ENCODE assay signal across 7 cellular contexts in genomic region chr17:1486802-1487695, GRCh38. TPM values are rescaled to one million over a fixed set of nuclear protein-coding genes. Genes with fewer than 3 reads are reported as not detected.
A peak's percentile ranks its signal among the peaks of the same experiment; 100 is the strongest.
DNase-seq lines count a peak whose midpoint lies in the region; ATAC-seq and TF ChIP-seq lines count a peak whose summit lies in the region.

No MANE protein-coding gene starts in this region.

- H3K4me3 ChIP-seq in GM23338 (peak overlapping the region; percentile 65), iPS-20b (ENCODE audit: low read length) (peak overlapping the region; percentile 55; the same call in 1 of the 2 replicates)

- H3K36me3 Mint-ChIP-seq in GM23338 (ENCODE audit: low read depth) = peaks cover 13% of the 10 kb centered on the region; the same call in 2 of the 3 replicates

- H3K9me2 ChIP-seq in GM23338 (ENCODE audit: insufficient read depth) = no peaks in the 10 kb centered on the region

- no peaks in the 10 kb centered on the region for H3K36me3 ChIP-seq in GM23338 (ENCODE audit: insufficient read depth)
- peaks cover 10% of the 10 kb centered on the region; the same call in 1 of the 2 replicates for H3K36me3 ChIP-seq in iPS-20b (ENCODE audit: insufficient read depth, low read depth, low read length)

- TF ChIP-seq CTCF in GM23338 (conservative IDR thresholded peaks at IDR 0.05; ENCODE audit: low read depth in 2 of 2) = no peak

- H3K27me3 ChIP-seq in GM23338 (ENCODE audit: insufficient read depth) = peaks cover 42% of the 10 kb centered on the region
- H3K27me3 ChIP-seq in iPS-20b (ENCODE audit: insufficient read depth, low read length) = peaks cover 23% of the 10 kb centered on the region

- peaks cover 51% of the 10 kb centered on the region for H3K27me3 Mint-ChIP-seq in GM23338 (ENCODE audit: insufficient read depth, low read depth, poor library complexity)

- H3K4me3 Mint-ChIP-seq in GM23338 = peak overlapping the region; percentile 78

- H3K4me1 ChIP-seq in GM23338 (ENCODE audit: insufficient read depth) = peaks cover 19% of the 10 kb centered on the region
- H3K4me1 ChIP-seq in iPS-20b (ENCODE audit: insufficient read depth, low read length) = peaks cover 8% of the 10 kb centered on the region; the same call in 1 of the 2 replicates

- H3K4me1 Mint-ChIP-seq in GM23338 = peaks cover 35% of the 10 kb centered on the region

- no peaks in the 10 kb centered on the region; the same call in 2 of the 3 replicates for H3K9me3 Mint-ChIP-seq in GM23338

- H3K79me2 ChIP-seq in GM23338 (replicated peaks; ENCODE audit: insufficient read depth) = peaks cover 8% of the 10 kb centered on the region; the same call in 1 of the 2 replicates

- H3K27ac Mint-ChIP-seq in GM23338 = no peak overlapping the region

- H4K20me1 ChIP-seq in GM23338 (replicated peaks; ENCODE audit: insufficient read depth) = no peaks in the 10 kb centered on the region; the same call in 1 of the 2 replicates

- H2AFZ ChIP-seq in GM23338 = no peak overlapping the region

- no peaks in the 10 kb centered on the region for H3K9me3 ChIP-seq in iPS-20b (ENCODE audit: insufficient read depth, low read depth, low read length)

- peak; percentile 12 for ATAC-seq in GM23338
- ATAC-seq in HG03175 (IDR thresholded peaks at IDR 0.05; ENCODE audit: unreplicated experiment) = no peak

- peak overlapping the region; percentile 85 for H3K4me2 ChIP-seq in GM23338

- H3K27ac ChIP-seq in GM23338 (ENCODE audit: low read depth) = no peak overlapping the region
- H3K27ac ChIP-seq in iPS-20b (ENCODE audit: low read length) = no peak overlapping the region

- H3F3A ChIP-seq in GM23338 (replicated peaks; ENCODE audit: low read depth) = peaks cover 35% of the 10 kb centered on the region

- DNase-seq in GM23338 (ENCODE audit: low spot score) = peak; percentile 80
- DNase-seq in T-helper 1 cell = peak; percentile 62 to 76 (median 71)
- peak; percentile 86 for DNase-seq in astrocyte of the hippocampus (ENCODE audit: low read depth, low spot score)
- DNase-seq in stimulated activated CD4-positive, alpha-beta T cell treated with anti-CD3 and anti-CD28 coated beads, Interleukin-12 subunit alpha, Interleukin-12 subunit beta, amount 100 ng/mL, for 4 hours = peak; percentile 65
- DNase-seq in SIG-M5 (lab: John Stamatoyannopoulos, UW) = no peak

- H3K9ac ChIP-seq in iPS-20b (ENCODE audit: low read depth, low read length) = no peak overlapping the region

TF ChIP-seq in GM23338, 12 proteins besides CTCF, POLR2A, EP300 and RAD21:
- TF ChIP-seq ZNF331 (CRISPR knock-in tag; IDR thresholded peaks at IDR 0.05; ENCODE audit: low read depth) (no peak), POLR2AphosphoS5 (IDR thresholded peaks at IDR 0.05; ENCODE audit: low read depth) (peak; percentile 20; the same call in 1 of the 2 replicates), EZH2 (IDR thresholded peaks at IDR 0.05; ENCODE audit: low read depth, unreplicated experiment) (peak; percentile 36), JUNB (IDR thresholded peaks at IDR 0.05; ENCODE audit: unreplicated experiment) (no peak)

RNA-seq across cellular contexts. Expression of gene MYO1C, which starts 5.4 kb away (rescaled TPM):
- total RNA-seq in GM23338 (2014; rRNA removed; shearing (Covaris generic)) = 35.2 and 57.1 TPM in 2 replicates
- 12.3 and 13.9 TPM in 2 replicates for polyA plus RNA-seq in GM23338 (2016; fragmentation: Nextera tagmentation; extraction: Ambion mirVana)

RNA-seq across cellular contexts. Expression of gene INPP5K, which starts 29.4 kb away (rescaled TPM):
- 22.5 and 29.7 TPM in 2 replicates for total RNA-seq in GM23338 (2014; rRNA removed; shearing (Covaris generic))
- 8.4 TPM in 2 replicates for polyA plus RNA-seq in GM23338 (2016; fragmentation: Nextera tagmentation; extraction: Ambion mirVana)

RNA-seq across cellular contexts. Expression of gene CRK, which starts 31.0 kb away (rescaled TPM):
- total RNA-seq in GM23338 (2014; rRNA removed; shearing (Covaris generic)) = 59.8 and 61.1 TPM in 2 replicates
- 28.6 and 32.6 TPM in 2 replicates for polyA plus RNA-seq in GM23338 (2016; fragmentation: Nextera tagmentation; extraction: Ambion mirVana)
